In the genomic region with DNA sequence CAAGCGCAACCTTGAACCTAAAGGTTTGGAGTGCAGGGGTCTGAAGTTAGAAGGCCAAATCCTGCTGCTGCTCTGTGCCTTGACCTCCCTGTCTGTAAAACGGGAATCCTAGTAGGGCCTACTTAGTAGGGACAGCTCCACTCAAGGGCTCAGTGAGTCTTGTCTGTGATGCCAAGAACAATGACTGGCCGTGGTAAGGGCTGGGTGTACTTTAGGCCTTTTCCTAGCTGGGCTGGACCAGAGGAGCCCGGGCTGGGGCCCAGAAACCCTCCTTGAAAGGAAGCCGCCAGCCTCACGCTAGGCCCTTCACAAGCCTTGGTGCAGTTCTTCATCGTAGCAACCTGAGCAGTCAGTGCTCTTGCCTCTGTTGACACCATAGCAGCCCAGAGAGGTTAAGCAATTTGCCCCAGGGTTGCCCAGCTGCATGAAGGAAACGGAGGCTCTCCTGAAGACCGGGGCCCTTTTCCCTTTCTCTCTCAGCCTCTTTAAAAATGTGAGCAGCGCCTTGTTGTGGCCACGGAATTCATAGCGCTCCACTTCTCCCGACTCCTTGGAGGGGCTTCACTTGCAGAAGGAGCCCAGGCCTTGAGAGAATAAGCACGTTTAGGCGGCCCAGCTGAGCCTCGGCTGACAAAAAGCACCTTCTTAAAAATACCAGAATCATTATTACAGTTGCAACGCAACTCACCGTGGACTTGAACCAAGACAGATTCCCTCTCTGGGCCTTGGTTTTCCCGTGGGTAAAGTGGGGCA, we compare ENCODE assay signal across 20 cellular contexts. TPM values are rescaled to one million over a fixed set of nuclear protein-coding genes. Genes with fewer than 3 reads are reported as not detected.
DNase-seq lines count a peak whose midpoint lies in the region; ATAC-seq, FAIRE-seq and TF ChIP-seq lines count a peak whose summit lies in the region.
"Had no signal": no experiment of that assay in that cellular context is flagged by ENCODE, and none has a peak within 500 bp of the region (broad histone marks: within the 10 kb centered on the region; RNA-seq: fewer than 3 reads in every experiment).

No MANE protein-coding gene starts in this region.

- H3K36me3 ChIP-seq in K562 (ENCODE audit: control insufficient read depth, insufficient read depth, low read length) (no peaks in the 10 kb centered on the region), neural progenitor cell (no peaks in the 10 kb centered on the region)
- H3K36me3 ChIP-seq: BLaER1, HAP-1 had no signal

- TF ChIP-seq EP300 in A549 (IDR thresholded peaks at IDR 0.05): no peak
- TF ChIP-seq EP300 in K562 (IDR thresholded peaks at IDR 0.05; ENCODE audit: low read length): no peak

- H3F3A ChIP-seq in neural progenitor cell (ENCODE audit: low read depth): no peaks in the 10 kb centered on the region

- H3K27me3 ChIP-seq in K562 (ENCODE audit: control insufficient read depth in 2 of 2, insufficient read depth in 2 of 2, low read length in 2 of 2) (peaks cover 28 to 76% of the 10 kb centered on the region in 2 experiments; a peak in 4 of 5 replicates), neural progenitor cell (peaks cover 8% of the 10 kb centered on the region)

- H3K27me3 Mint-ChIP-seq in neural progenitor cell (ENCODE audit: insufficient read depth, low read depth): peaks cover 9% of the 10 kb centered on the region
- H3K27me3 Mint-ChIP-seq in activated CD8-positive, alpha-beta T cell treated with anti-CD3 and anti-CD28 coated beads, Interleukin-2, amount 10 ng/mL, durations not matched to agents 7 days and 5 days (ENCODE audit: low read depth): peaks cover 15% of the 10 kb centered on the region

- no peak for TF ChIP-seq RAD21 in A549 (conservative IDR thresholded peaks at IDR 0.05 in 1 of 2, IDR thresholded peaks at IDR 0.05 in 1 of 2)
- no peak for TF ChIP-seq RAD21 in K562 (CRISPR knock-in tag; conservative IDR thresholded peaks at IDR 0.05 in 1 of 2, IDR thresholded peaks at IDR 0.05 in 1 of 2)

- H3K4me1 Mint-ChIP-seq in neural progenitor cell: peaks cover 28% of the 10 kb centered on the region
- H3K4me1 Mint-ChIP-seq in activated CD8-positive, alpha-beta T cell treated with anti-CD3 and anti-CD28 coated beads, Interleukin-2, amount 10 ng/mL, durations not matched to agents 7 days and 5 days (ENCODE audit: low read depth): peaks cover 2% of the 10 kb centered on the region

- H3K9ac ChIP-seq in K562 (ENCODE audit: insufficient read depth in 1 of 2, low read depth in 2 of 2, low read length in 2 of 2): no peak overlapping the region
- no peak overlapping the region for H3K9ac ChIP-seq in neural progenitor cell
- H3K9ac ChIP-seq: BLaER1 had no signal

- TF ChIP-seq POLR2A in A549 (IDR thresholded peaks at IDR 0.05; ENCODE audit: low read length): no peak
- no peak for TF ChIP-seq POLR2A in K562 (conservative IDR thresholded peaks at IDR 0.05)

- peaks cover 11% of the 10 kb centered on the region for H3K36me3 Mint-ChIP-seq in neural progenitor cell
- H3K36me3 Mint-ChIP-seq in activated CD8-positive, alpha-beta T cell treated with anti-CD3 and anti-CD28 coated beads, Interleukin-2, amount 10 ng/mL, durations not matched to agents 7 days and 5 days (ENCODE audit: low read depth): no peaks in the 10 kb centered on the region
- H3K36me3 Mint-ChIP-seq: CD4-positive, CD25-positive, alpha-beta regulatory T cell had no signal

- H3K9me3 ChIP-seq in A549: peaks cover 2% of the 10 kb centered on the region; the same call in 2 of the 3 replicates
- no peaks in the 10 kb centered on the region for H3K9me3 ChIP-seq in K562 (replicated peaks; ENCODE audit: control insufficient read depth, insufficient read depth, low read depth, low read length)
- no peaks in the 10 kb centered on the region for H3K9me3 ChIP-seq in neural progenitor cell (ENCODE audit: low read depth)
- H3K9me3 ChIP-seq: HAP-1 had no signal

- H4K20me1 ChIP-seq in K562 (replicated peaks; ENCODE audit: control insufficient read depth, insufficient read depth, low read length) (peaks cover 21% of the 10 kb centered on the region; the same call in 1 of the 2 replicates), neural progenitor cell (ENCODE audit: low read depth) (peaks cover 7% of the 10 kb centered on the region)
- H4K20me1 ChIP-seq: BLaER1 had no signal

- in situ Hi-C loops in K562 (cut with MboI): loop anchor here (10.0 kb wide), 1 partner anchor 72 kb away; a partner anchor contains a TSS

- FAIRE-seq in A549 (lab: Jason Lieb, UNC) (no peak), K562 (lab: Jason Lieb, UNC) (no peak)
- FAIRE-seq: GM12891, HTR-8/SVneo had no signal

- no peak overlapping the region for H3K4me3 Mint-ChIP-seq in neural progenitor cell
- H3K4me3 Mint-ChIP-seq in activated CD8-positive, alpha-beta T cell treated with anti-CD3 and anti-CD28 coated beads, Interleukin-2, amount 10 ng/mL, durations not matched to agents 7 days and 5 days: no peak overlapping the region
- H3K4me3 Mint-ChIP-seq: CD4-positive, CD25-positive, alpha-beta regulatory T cell; HFFc6 had no signal

- POLR2A ChIA-PET in A549 (lab: Yijun Ruan, JAX) (no interaction called here), K562 (lab: Yijun Ruan, JAX) (interaction anchor here (0.6 to 1.0 kb wide), 4 partner anchors 13 to 138 kb away, joined by 3 to 4 read pairs (median 4); no protein-coding TSS in a partner anchor)
- POLR2A ChIA-PET in activated CD8-positive, alpha-beta T cell treated with anti-CD3 and anti-CD28 coated beads, Interleukin-2, amount 10 ng/mL, durations not matched to agents 7 days and 5 days (lab: Charles Lee): no interaction called here

- no peak overlapping the region for H3K27ac ChIP-seq in A549
- H3K27ac ChIP-seq in K562 (ENCODE audit: extremely low read depth, low read depth, low read length): no peak overlapping the region
- H3K27ac ChIP-seq in neural progenitor cell: no peak overlapping the region
- H3K27ac ChIP-seq: BLaER1 had no signal

- no peak overlapping the region for H3K4me3 ChIP-seq in A549
- no peak overlapping the region for H3K4me3 ChIP-seq in K562
- no peak overlapping the region for H3K4me3 ChIP-seq in neural progenitor cell
- H3K4me3 ChIP-seq: BLaER1, HAP-1 had no signal

- ATAC-seq in A549: no peak
- ATAC-seq in K562: no peak
- no peak for ATAC-seq in activated CD4-positive, CD25-positive, alpha-beta regulatory T cell treated with anti-CD3 and anti-CD28 coated beads, Interleukin-2, amount 50 U/mL, for 24 hours
- ATAC-seq in activated CD8-positive, alpha-beta T cell treated with anti-CD3 and anti-CD28 coated beads, Interleukin-2, amount 10 ng/mL, durations not matched to agents 7 days and 5 days: no peak

- WGBS in A549 (ENCODE audit: missing lambda C conversion rate): 82% methylated on average over 19 of the region's 19 CpGs
- WGBS in K562 (ENCODE audit: insufficient coverage, low coverage, missing lambda C conversion rate): 10% methylated on average over 19 of the region's 19 CpGs

- H3K9me1 ChIP-seq in K562 (ENCODE audit: control insufficient read depth, insufficient read depth, low read length): no peaks in the 10 kb centered on the region

- TF ChIP-seq CTCF in A549 (IDR thresholded peaks at IDR 0.05) (no peak), K562 (IDR thresholded peaks at IDR 0.05 in 2 of 3, conservative IDR thresholded peaks at IDR 0.05 in 1 of 3; ENCODE audit: insufficient read depth in 2 of 3, low read depth in 1 of 3, low read length in 3 of 3) (no peak), neural progenitor cell (IDR thresholded peaks at IDR 0.05) (no peak)

- no TSS peak for BruUV-seq in K562 (replicated peaks; lab: Mats Ljungman, UMichigan)

- H2AFZ ChIP-seq in K562 (ENCODE audit: low read depth, low read length) (no peak overlapping the region), neural progenitor cell (replicated peaks) (no peak overlapping the region)

- H3K27ac Mint-ChIP-seq in neural progenitor cell: peak overlapping the region; percentile 33
- H3K27ac Mint-ChIP-seq in activated CD8-positive, alpha-beta T cell treated with anti-CD3 and anti-CD28 coated beads, Interleukin-2, amount 10 ng/mL, durations not matched to agents 7 days and 5 days: no peak overlapping the region
- H3K27ac Mint-ChIP-seq: CD4-positive, CD25-positive, alpha-beta regulatory T cell; HFFc6 had no signal

- DNase-seq in 8988T: peak; percentile 80
- no peak for DNase-seq in A549 (ENCODE audit: low read depth in 1 of 2, low spot score in 1 of 2)
- no peak for DNase-seq in K562 (ENCODE audit: extremely low read depth in 1 of 4, low spot score in 3 of 4)
- no peak for DNase-seq in neural progenitor cell (ENCODE audit: low spot score)
- DNase-seq in GM19240 (ENCODE audit: insufficient read length, low spot score): no peak
- DNase-seq in NCI-H510A (lab: John Stamatoyannopoulos, UW): no peak
- DNase-seq in activated CD8-positive, alpha-beta T cell treated with anti-CD3 and anti-CD28 coated beads, Interleukin-2, amount 10 ng/mL, durations not matched to agents 7 days and 5 days: no peak
- DNase-seq: AML-193; Calu3; CD4-positive, CD25-positive, alpha-beta regulatory T cell; DMS 273 treated with DMSO at 0.1 percent for 48 hours; GOT3; HFFc6; KBM-7 had no signal

- peaks cover 5% of the 10 kb centered on the region for H3K9me3 Mint-ChIP-seq in neural progenitor cell
- no peaks in the 10 kb centered on the region for H3K9me3 Mint-ChIP-seq in activated CD8-positive, alpha-beta T cell treated with anti-CD3 and anti-CD28 coated beads, Interleukin-2, amount 10 ng/mL, durations not matched to agents 7 days and 5 days (ENCODE audit: insufficient read depth)
- H3K9me3 Mint-ChIP-seq: CD4-positive, CD25-positive, alpha-beta regulatory T cell; HFFc6 had no signal

- intact Hi-C loops in K562 (cut with micrococcal nuclease): no loop called here

- H3K4me2 ChIP-seq in A549 (no peak overlapping the region), K562 (ENCODE audit: insufficient read depth, low read length) (no peak overlapping the region), neural progenitor cell (no peak overlapping the region)
- H3K4me2 ChIP-seq: BLaER1 had no signal

- CTCF ChIA-PET in A549 (lab: Yijun Ruan, JAX) (interaction anchor here (1.8 to 4.2 kb wide), 3 partner anchors 16 to 93 kb away, joined by 4 to 28 read pairs (median 20); no protein-coding TSS in a partner anchor), K562 (lab: Yijun Ruan, JAX; ENCODE audit: low intra/inter-chr PET ratio) (no interaction called here)
- CTCF ChIA-PET in activated CD8-positive, alpha-beta T cell treated with anti-CD3 and anti-CD28 coated beads, Interleukin-2, amount 10 ng/mL, durations not matched to agents 7 days and 5 days (lab: Charles Lee): no interaction called here

- H3K4me1 ChIP-seq in A549 (no peaks in the 10 kb centered on the region), K562 (replicated peaks in 1 of 2; ENCODE audit: control insufficient read depth in 2 of 2, insufficient read depth in 2 of 2, low read length in 2 of 2) (peaks cover 0 to 23% of the 10 kb centered on the region in 2 experiments; a peak in 1 of 5 replicates), neural progenitor cell (peaks cover 21% of the 10 kb centered on the region)
- H3K4me1 ChIP-seq: HAP-1 had no signal

- H3K79me2 ChIP-seq in K562 (ENCODE audit: control insufficient read depth, insufficient read depth, low read length): no peaks in the 10 kb centered on the region
- H3K79me2 ChIP-seq in neural progenitor cell (ENCODE audit: low read depth): peaks cover 10% of the 10 kb centered on the region

RNA-seq across cellular contexts. Expression of a gene that starts 4.4 kb away (rescaled TPM):
- polyA plus RNA-seq in A549 (2011; rRNA removed) (1.1 and 1.3 TPM in 2 replicates), A549 (2017; fragmentation: RNase III; extraction: RNeasy Plus Mini Kit Qiagen cat#74134 plus additional on column Dnase treatment) (1.4 to 2.6 TPM (median 2.4 TPM) in 3 replicates), K562 (2011; rRNA removed) (0.09 and 0.28 TPM in 2 replicates), K562 (2014; fragmentation: Illumina TruSeq; extraction: Trizol) (not detected in 2 replicates), K562 (2014; fragmentation: Nextera tagmentation; extraction: Ambion mirVana) (not detected), K562 (2014; rRNA removed) (0.03 TPM in 1 of 2 replicates, not detected in the other)
- polyA plus RNA-seq in A549 (2012; cell fraction: cytosol; rRNA removed): 8.4 and 10.8 TPM in 2 replicates
- 32.7 and 36.1 TPM in 2 replicates for polyA plus RNA-seq in A549 (2012; cell fraction: nucleus; rRNA removed)
- polyA minus RNA-seq in A549 (2011; rRNA and poly(A)+ RNA removed): 3.6 and 5.7 TPM in 2 replicates
- total RNA-seq in K562 (2011; cell fraction: chromatin; rRNA removed; ENCODE audit: low replicate concordance): 0.51 and 1.2 TPM in 2 replicates
- total RNA-seq in K562 (2011; cell fraction: nucleolus; rRNA removed): 0.39 and 0.83 TPM in 2 replicates
- not detected in 2 replicates for total RNA-seq in K562 (2011; cell fraction: nucleoplasm; rRNA removed)
- total RNA-seq in K562 (2014; rRNA removed) (not detected in 2 replicates), K562 (2014; rRNA removed; fragmentation: Illumina TruSeq; extraction: Trizol) (not detected in 2 replicates), K562 (2015; rRNA removed; fragmentation: Illumina TruSeq; extraction: Trizol) (not detected in 2 replicates), K562 (2021) (not detected in 2 replicates), neural progenitor cell (ENCODE audit: low replicate concordance) (12.6 and 18.9 TPM in 2 replicates)
- 0.07 and 0.16 TPM in 2 replicates for polyA plus RNA-seq in K562 (2011; cell fraction: cytosol; rRNA removed)
- 0.49 and 1.1 TPM in 2 replicates for polyA plus RNA-seq in K562 (2011; cell fraction: nucleus; rRNA removed)
- 0.05 and 0.28 TPM in 2 replicates for polyA plus RNA-seq in K562 (2012)
- polyA minus RNA-seq in K562 (2011; rRNA and poly(A)+ RNA removed): not detected in 2 replicates
- polyA minus RNA-seq in K562 (2011; cell fraction: cytosol; rRNA and poly(A)+ RNA removed): not detected in 2 replicates
- polyA minus RNA-seq in K562 (2011; cell fraction: nucleus; rRNA and poly(A)+ RNA removed): 0.22 and 0.27 TPM in 2 replicates
- not detected for total RNA-seq in activated CD8-positive, alpha-beta T cell treated with anti-CD3 and anti-CD28 coated beads, Interleukin-2, amount 10 ng/mL, durations not matched to agents 7 days and 5 days
- total RNA-seq: CD4-positive, CD25-positive, alpha-beta regulatory T cell; Daoy had no signal
- polyA plus RNA-seq: CD4-positive, CD25-positive, alpha-beta regulatory T cell had no signal

RNA-seq across cellular contexts. Expression of a gene that starts 19.4 kb away (rescaled TPM):
- polyA plus RNA-seq in A549 (2011; rRNA removed): 23.9 and 25.9 TPM in 2 replicates
- 80.5 and 106 TPM in 2 replicates for polyA plus RNA-seq in A549 (2012; cell fraction: cytosol; rRNA removed)
- 167 and 232 TPM in 2 replicates for polyA plus RNA-seq in A549 (2012; cell fraction: nucleus; rRNA removed)
- polyA plus RNA-seq in A549 (2017; fragmentation: RNase III; extraction: RNeasy Plus Mini Kit Qiagen cat#74134 plus additional on column Dnase treatment): 37.6 to 49.1 TPM (median 39.1 TPM) in 3 replicates
- 18.1 and 25.6 TPM in 2 replicates for polyA minus RNA-seq in A549 (2011; rRNA and poly(A)+ RNA removed)
- total RNA-seq in K562 (2011; cell fraction: chromatin; rRNA removed; ENCODE audit: low replicate concordance): 14.7 and 21.6 TPM in 2 replicates
- total RNA-seq in K562 (2011; cell fraction: nucleolus; rRNA removed): 13.6 and 14.8 TPM in 2 replicates
- 10.9 and 13.7 TPM in 2 replicates for total RNA-seq in K562 (2011; cell fraction: nucleoplasm; rRNA removed)
- 1.9 and 2.2 TPM in 2 replicates for total RNA-seq in K562 (2014; rRNA removed)
- 0.45 and 0.76 TPM in 2 replicates for total RNA-seq in K562 (2014; rRNA removed; fragmentation: Illumina TruSeq; extraction: Trizol)
- total RNA-seq in K562 (2015; rRNA removed; fragmentation: Illumina TruSeq; extraction: Trizol): 1.6 and 1.8 TPM in 2 replicates
- 3.6 and 4.2 TPM in 2 replicates for total RNA-seq in K562 (2021)
- 1.6 and 4.2 TPM in 2 replicates for polyA plus RNA-seq in K562 (2011; rRNA removed)
- 4.9 and 9.7 TPM in 2 replicates for polyA plus RNA-seq in K562 (2011; cell fraction: cytosol; rRNA removed)
- polyA plus RNA-seq in K562 (2011; cell fraction: nucleus; rRNA removed): 3.1 and 6.8 TPM in 2 replicates
- 4.0 and 5.5 TPM in 2 replicates for polyA plus RNA-seq in K562 (2012)
- 1.7 and 5.8 TPM in 2 replicates for polyA plus RNA-seq in K562 (2014; fragmentation: Illumina TruSeq; extraction: Trizol)
- under 1 TPM; 0.03 to 0.04 TPM for polyA plus RNA-seq in K562 (2014; fragmentation: Nextera tagmentation; extraction: Ambion mirVana)
- polyA plus RNA-seq in K562 (2014; rRNA removed): 1.8 and 3.0 TPM in 2 replicates
- 0.91 and 1.2 TPM in 2 replicates for polyA minus RNA-seq in K562 (2011; rRNA and poly(A)+ RNA removed)
- 2.9 and 4.9 TPM in 2 replicates for polyA minus RNA-seq in K562 (2011; cell fraction: cytosol; rRNA and poly(A)+ RNA removed)
- 3.5 and 6.9 TPM in 2 replicates for polyA minus RNA-seq in K562 (2011; cell fraction: nucleus; rRNA and poly(A)+ RNA removed)
- 0.77 TPM in 1 of 2 replicates, not detected in the other for total RNA-seq in neural progenitor cell (ENCODE audit: low replicate concordance)
- total RNA-seq in activated CD8-positive, alpha-beta T cell treated with anti-CD3 and anti-CD28 coated beads, Interleukin-2, amount 10 ng/mL, durations not matched to agents 7 days and 5 days: under 1 TPM; 0.24 to 0.26 TPM
